8 cellular contexts compared by ENCODE assay signal in genomic region chr12:106149096-106149784, GRCh38. TPM values are rescaled to one million over a fixed set of nuclear protein-coding genes. Genes with fewer than 3 reads are reported as not detected.
A peak's percentile ranks its signal among the peaks of the same experiment; 100 is the strongest.
DNase-seq lines count a peak whose midpoint lies in the region; ATAC-seq and TF ChIP-seq lines count a peak whose summit lies in the region.

No MANE protein-coding gene starts in this region.

- TF ChIP-seq CTCF in Peyer's patch (IDR thresholded peaks at IDR 0.05) = peak in 4 of 6 experiments; percentile 30 to 52 (median 44)
- TF ChIP-seq CTCF in gastroesophageal sphincter (IDR thresholded peaks at IDR 0.05) = peak in 3 of 4 experiments; percentile 46 to 62 (median 52)

- no peaks in the 10 kb centered on the region for H3K4me1 Mint-ChIP-seq in stimulated activated naive B cell treated with anti-CD40 and anti-IgM and Interleukin-4, amounts not matched to agents 10 μg/mL and 1 μg/mL and 100 μg/mL, for 72 hours

- H3K36me3 Mint-ChIP-seq in stimulated activated naive B cell treated with anti-CD40 and anti-IgM and Interleukin-4, amounts not matched to agents 10 μg/mL and 1 μg/mL and 100 μg/mL, for 72 hours = no peaks in the 10 kb centered on the region

- no peaks in the 10 kb centered on the region for H3K9me3 Mint-ChIP-seq in stimulated activated naive B cell treated with anti-CD40 and anti-IgM and Interleukin-4, amounts not matched to agents 10 μg/mL and 1 μg/mL and 100 μg/mL, for 72 hours

- H3K36me3 ChIP-seq in Peyer's patch (no peaks in the 10 kb centered on the region), gastroesophageal sphincter (no peaks in the 10 kb centered on the region)

- TF ChIP-seq POLR2A in Peyer's patch (IDR thresholded peaks at IDR 0.05) = no peak
- TF ChIP-seq POLR2A in gastroesophageal sphincter (IDR thresholded peaks at IDR 0.05) = no peak

- no peak overlapping the region for H3K4me3 ChIP-seq in Peyer's patch
- H3K4me3 ChIP-seq in gastroesophageal sphincter = no peak overlapping the region

- no peak overlapping the region for H3K4me3 Mint-ChIP-seq in stimulated activated naive B cell treated with anti-CD40 and anti-IgM and Interleukin-4, amounts not matched to agents 10 μg/mL and 1 μg/mL and 100 μg/mL, for 72 hours

- peaks cover 11 to 24% of the 10 kb centered on the region in 2 donors for H3K27me3 Mint-ChIP-seq in stimulated activated naive B cell treated with anti-CD40 and anti-IgM and Interleukin-4, amounts not matched to agents 10 μg/mL and 1 μg/mL and 100 μg/mL, for 72 hours

- no peaks in the 10 kb centered on the region for H3K27me3 ChIP-seq in Peyer's patch
- no peaks in the 10 kb centered on the region for H3K27me3 ChIP-seq in gastroesophageal sphincter

- 51 to 54% methylated on average over 7 to 10 of the region's 10 CpGs for WGBS in gastroesophageal sphincter (ENCODE audit: low coverage in 1 of 2), 2 donors

- peaks cover 0 to 3% (median 0%) of the 10 kb centered on the region in 4 donors for H3K4me1 ChIP-seq in Peyer's patch
- H3K4me1 ChIP-seq in gastroesophageal sphincter = peaks cover 0 to 24% (median 0%) of the 10 kb centered on the region in 3 donors

- DNase-seq in DMS79 treated with DMSO at 0.1 percent for 48 hours (lab: John Stamatoyannopoulos, UW) = peak; percentile 58
- no peak for DNase-seq in DMS79 (lab: John Stamatoyannopoulos, UW)
- DNase-seq in Peyer's patch = peak in 1 of 3 donors; percentile 65
- no peak for DNase-seq in stimulated activated naive B cell treated with anti-CD40 and anti-IgM and Interleukin-4, amounts not matched to agents 10 μg/mL and 1 μg/mL and 100 μg/mL, for 72 hours
- no peak for DNase-seq in NCI-H1092 (lab: John Stamatoyannopoulos, UW)
- DNase-seq in retina = no peak

- no peak overlapping the region for H3K27ac Mint-ChIP-seq in stimulated activated naive B cell treated with anti-CD40 and anti-IgM and Interleukin-4, amounts not matched to agents 10 μg/mL and 1 μg/mL and 100 μg/mL, for 72 hours

- no peak for TF ChIP-seq EP300 in gastroesophageal sphincter (IDR thresholded peaks at IDR 0.05)

- ATAC-seq in gastroesophageal sphincter = no peak
- peak; percentile 38 to 44 for ATAC-seq in stimulated activated naive B cell treated with anti-CD40 and anti-IgM and Interleukin-4, amounts not matched to agents 10 μg/mL and 1 μg/mL and 100 μg/mL, for 72 hours (replicated peaks)
- no peak for ATAC-seq in HG02938 (IDR thresholded peaks at IDR 0.05; ENCODE audit: unreplicated experiment)

- no peak overlapping the region for H3K27ac ChIP-seq in Peyer's patch
- no peak overlapping the region for H3K27ac ChIP-seq in gastroesophageal sphincter

- H3K9me3 ChIP-seq in Peyer's patch (no peaks in the 10 kb centered on the region), gastroesophageal sphincter (no peaks in the 10 kb centered on the region)

RNA-seq across cellular contexts. Expression of gene NUAK1, which starts 10.5 kb away (rescaled TPM):
- total RNA-seq in Peyer's patch = 1 to 10 TPM; 2.1 to 7.7 (median 4.6) TPM
- total RNA-seq in gastroesophageal sphincter = 10 to 100 TPM in 2 of 4 donors, 1 to 10 TPM in 2; 7.4 to 27.7 (median 10.7) TPM

Comparison
In these comparisons a context has a peak if more than half of its experiments do, and no peak if none do; other contexts are left out.
1. ATAC-seq: peak in stimulated activated naive B cell treated with anti-CD40 and anti-IgM and Interleukin-4, amounts not matched to agents 10 μg/mL and 1 μg/mL and 100 μg/mL, for 72 hours (2 of 2); none in gastroesophageal sphincter (single experiment) and HG02938 (single experiment).